Comparison of ENCODE assay signal across 1 cellular context in the genomic region with DNA sequence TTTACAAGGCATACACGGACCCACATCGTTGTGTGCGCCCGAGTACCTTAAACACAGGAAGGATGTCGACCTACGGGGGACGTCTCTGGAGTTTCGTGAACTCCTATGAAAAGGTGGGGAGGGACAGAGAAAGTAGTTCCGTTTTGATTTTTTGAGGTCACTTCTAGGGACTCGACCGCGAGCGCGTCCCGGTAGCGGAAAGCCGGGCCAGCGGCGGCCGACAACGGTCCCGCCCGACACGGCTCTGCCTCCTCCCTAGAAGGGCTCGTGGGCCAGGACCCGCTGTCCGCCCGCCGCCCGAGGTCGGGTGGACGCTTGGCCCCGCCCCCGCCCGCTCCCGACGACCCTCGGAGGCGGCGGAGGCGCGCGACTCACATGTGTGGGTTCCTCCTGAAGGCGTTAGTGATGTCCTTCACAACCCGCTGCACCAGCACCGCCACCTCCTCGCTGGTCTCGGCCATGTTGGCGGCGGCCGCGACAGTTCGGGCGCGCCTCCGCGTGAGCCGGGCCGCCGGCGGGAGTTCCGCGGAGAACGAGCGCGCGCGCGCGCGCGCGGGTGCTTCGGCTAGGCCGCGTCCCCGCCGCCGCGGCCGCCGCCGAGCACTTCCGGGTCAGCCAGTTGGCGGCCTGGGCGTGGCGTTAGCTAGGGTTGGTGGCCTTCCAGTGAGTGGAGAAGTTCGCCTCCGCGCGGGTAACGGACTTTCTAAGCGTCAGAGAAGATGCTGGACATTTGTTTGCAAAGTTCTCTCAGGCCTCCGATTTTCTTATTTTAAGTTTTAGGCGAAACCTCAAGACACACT.
TF ChIP-seq lines count a peak whose summit lies in the region.

A gene with protein sequence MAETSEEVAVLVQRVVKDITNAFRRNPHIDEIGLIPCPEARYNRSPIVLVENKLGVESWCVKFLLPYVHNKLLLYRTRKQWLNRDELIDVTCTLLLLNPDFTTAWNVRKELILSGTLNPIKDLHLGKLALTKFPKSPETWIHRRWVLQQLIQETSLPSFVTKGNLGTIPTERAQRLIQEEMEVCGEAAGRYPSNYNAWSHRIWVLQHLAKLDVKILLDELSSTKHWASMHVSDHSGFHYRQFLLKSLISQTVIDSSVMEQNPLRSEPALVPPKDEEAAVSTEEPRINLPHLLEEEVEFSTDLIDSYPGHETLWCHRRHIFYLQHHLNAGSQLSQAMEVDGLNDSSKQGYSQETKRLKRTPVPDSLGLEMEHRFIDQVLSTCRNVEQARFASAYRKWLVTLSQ (minus strand): TSS at position 534 of the 800 bp plus-strand sequence. CDS start 73 bp downstream, at position 461.

TF ChIP-seq in GM12878, 131 proteins besides CTCF, POLR2A, EP300 and RAD21 (continued from another document and continues in another):
- TF ChIP-seq, protein P1, sequence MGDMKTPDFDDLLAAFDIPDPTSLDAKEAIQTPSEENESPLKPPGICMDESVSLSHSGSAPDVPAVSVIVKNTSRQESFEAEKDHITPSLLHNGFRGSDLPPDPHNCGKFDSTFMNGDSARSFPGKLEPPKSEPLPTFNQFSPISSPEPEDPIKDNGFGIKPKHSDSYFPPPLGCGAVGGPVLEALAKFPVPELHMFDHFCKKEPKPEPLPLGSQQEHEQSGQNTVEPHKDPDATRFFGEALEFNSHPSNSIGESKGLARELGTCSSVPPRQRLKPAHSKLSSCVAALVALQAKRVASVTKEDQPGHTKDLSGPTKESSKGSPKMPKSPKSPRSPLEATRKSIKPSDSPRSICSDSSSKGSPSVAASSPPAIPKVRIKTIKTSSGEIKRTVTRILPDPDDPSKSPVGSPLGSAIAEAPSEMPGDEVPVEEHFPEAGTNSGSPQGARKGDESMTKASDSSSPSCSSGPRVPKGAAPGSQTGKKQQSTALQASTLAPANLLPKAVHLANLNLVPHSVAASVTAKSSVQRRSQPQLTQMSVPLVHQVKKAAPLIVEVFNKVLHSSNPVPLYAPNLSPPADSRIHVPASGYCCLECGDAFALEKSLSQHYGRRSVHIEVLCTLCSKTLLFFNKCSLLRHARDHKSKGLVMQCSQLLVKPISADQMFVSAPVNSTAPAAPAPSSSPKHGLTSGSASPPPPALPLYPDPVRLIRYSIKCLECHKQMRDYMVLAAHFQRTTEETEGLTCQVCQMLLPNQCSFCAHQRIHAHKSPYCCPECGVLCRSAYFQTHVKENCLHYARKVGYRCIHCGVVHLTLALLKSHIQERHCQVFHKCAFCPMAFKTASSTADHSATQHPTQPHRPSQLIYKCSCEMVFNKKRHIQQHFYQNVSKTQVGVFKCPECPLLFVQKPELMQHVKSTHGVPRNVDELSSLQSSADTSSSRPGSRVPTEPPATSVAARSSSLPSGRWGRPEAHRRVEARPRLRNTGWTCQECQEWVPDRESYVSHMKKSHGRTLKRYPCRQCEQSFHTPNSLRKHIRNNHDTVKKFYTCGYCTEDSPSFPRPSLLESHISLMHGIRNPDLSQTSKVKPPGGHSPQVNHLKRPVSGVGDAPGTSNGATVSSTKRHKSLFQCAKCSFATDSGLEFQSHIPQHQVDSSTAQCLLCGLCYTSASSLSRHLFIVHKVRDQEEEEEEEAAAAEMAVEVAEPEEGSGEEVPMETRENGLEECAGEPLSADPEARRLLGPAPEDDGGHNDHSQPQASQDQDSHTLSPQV (IDR thresholded peaks at IDR 0.05), result no peak
- TF ChIP-seq, protein P2, sequence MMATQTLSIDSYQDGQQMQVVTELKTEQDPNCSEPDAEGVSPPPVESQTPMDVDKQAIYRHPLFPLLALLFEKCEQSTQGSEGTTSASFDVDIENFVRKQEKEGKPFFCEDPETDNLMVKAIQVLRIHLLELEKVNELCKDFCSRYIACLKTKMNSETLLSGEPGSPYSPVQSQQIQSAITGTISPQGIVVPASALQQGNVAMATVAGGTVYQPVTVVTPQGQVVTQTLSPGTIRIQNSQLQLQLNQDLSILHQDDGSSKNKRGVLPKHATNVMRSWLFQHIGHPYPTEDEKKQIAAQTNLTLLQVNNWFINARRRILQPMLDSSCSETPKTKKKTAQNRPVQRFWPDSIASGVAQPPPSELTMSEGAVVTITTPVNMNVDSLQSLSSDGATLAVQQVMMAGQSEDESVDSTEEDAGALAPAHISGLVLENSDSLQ (IDR thresholded peaks at IDR 0.05), result no peak
- TF ChIP-seq NBN (IDR thresholded peaks at IDR 0.05) (no peak), ZNF274 (IDR thresholded peaks at IDR 0.05; ENCODE audit: insufficient read depth, insufficient read length) (no peak), KLF5 (IDR thresholded peaks at IDR 0.05; ENCODE audit: partially characterized antibody) (no peak), KDM1A (IDR thresholded peaks at IDR 0.05; ENCODE audit: borderline replicate concordance) (no peak), RELA (IDR thresholded peaks at IDR 0.05; ENCODE audit: borderline replicate concordance, partially characterized antibody) (peak; percentile 75), PAX5 (IDR thresholded peaks at IDR 0.05; ENCODE audit: borderline replicate concordance, low read depth, low read length) (no peak), BCL11A (IDR thresholded peaks at IDR 0.05; ENCODE audit: low read depth, low read length) (no peak), SMC3 (IDR thresholded peaks at IDR 0.05; ENCODE audit: borderline replicate concordance, low read length) (no peak), POU2F2 (IDR thresholded peaks at IDR 0.05; ENCODE audit: borderline replicate concordance, low read depth, low read length) (peak; percentile 56; the same call in 1 of the 3 replicates), SUZ12 (IDR thresholded peaks at IDR 0.05; ENCODE audit: unreplicated experiment) (no peak), IKZF2 (IDR thresholded peaks at IDR 0.05) (no peak), ASH2L (IDR thresholded peaks at IDR 0.05; ENCODE audit: borderline replicate concordance, low read depth) (no peak; the same call in 1 of the 2 replicates), BACH1 (IDR thresholded peaks at IDR 0.05; ENCODE audit: borderline replicate concordance) (peak; percentile 57; the same call in 1 of the 2 replicates), MXI1 (IDR thresholded peaks at IDR 0.05; ENCODE audit: low read depth, low read length) (peak; percentile 62), FOS (IDR thresholded peaks at IDR 0.05; ENCODE audit: borderline replicate concordance, extremely low read depth, insufficient read length) (no peak), CREB1 (IDR thresholded peaks at IDR 0.05; ENCODE audit: low read depth) (0 out of 2 replicates have a peak, but pooled peaks have one; percentile 7), GABPA (IDR thresholded peaks at IDR 0.05; ENCODE audit: low read depth) (peak; percentile 79), MTA3 (IDR thresholded peaks at IDR 0.05; ENCODE audit: borderline replicate concordance, low read length) (no peak), SP1 (IDR thresholded peaks at IDR 0.05; ENCODE audit: low read depth, low read length) (no peak), IRF4 (IDR thresholded peaks at IDR 0.05; ENCODE audit: low read depth, low read length) (no peak), RBBP5 (conservative IDR thresholded peaks at IDR 0.05) (no peak), DPF2 (IDR thresholded peaks at IDR 0.05) (peak; percentile 51; the same call in 1 of the 2 replicates), RCOR1 (conservative IDR thresholded peaks at IDR 0.05; ENCODE audit: low read depth, low read length) (no peak), MEF2A (IDR thresholded peaks at IDR 0.05; ENCODE audit: insufficient read depth, low read depth, low read length) (no peak)
- TF ChIP-seq, protein P3, sequence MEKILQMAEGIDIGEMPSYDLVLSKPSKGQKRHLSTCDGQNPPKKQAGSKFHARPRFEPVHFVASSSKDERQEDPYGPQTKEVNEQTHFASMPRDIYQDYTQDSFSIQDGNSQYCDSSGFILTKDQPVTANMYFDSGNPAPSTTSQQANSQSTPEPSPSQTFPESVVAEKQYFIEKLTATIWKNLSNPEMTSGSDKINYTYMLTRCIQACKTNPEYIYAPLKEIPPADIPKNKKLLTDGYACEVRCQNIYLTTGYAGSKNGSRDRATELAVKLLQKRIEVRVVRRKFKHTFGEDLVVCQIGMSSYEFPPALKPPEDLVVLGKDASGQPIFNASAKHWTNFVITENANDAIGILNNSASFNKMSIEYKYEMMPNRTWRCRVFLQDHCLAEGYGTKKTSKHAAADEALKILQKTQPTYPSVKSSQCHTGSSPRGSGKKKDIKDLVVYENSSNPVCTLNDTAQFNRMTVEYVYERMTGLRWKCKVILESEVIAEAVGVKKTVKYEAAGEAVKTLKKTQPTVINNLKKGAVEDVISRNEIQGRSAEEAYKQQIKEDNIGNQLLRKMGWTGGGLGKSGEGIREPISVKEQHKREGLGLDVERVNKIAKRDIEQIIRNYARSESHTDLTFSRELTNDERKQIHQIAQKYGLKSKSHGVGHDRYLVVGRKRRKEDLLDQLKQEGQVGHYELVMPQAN (conservative IDR thresholded peaks at IDR 0.05), result peak; percentile 76
- TF ChIP-seq, protein P4, sequence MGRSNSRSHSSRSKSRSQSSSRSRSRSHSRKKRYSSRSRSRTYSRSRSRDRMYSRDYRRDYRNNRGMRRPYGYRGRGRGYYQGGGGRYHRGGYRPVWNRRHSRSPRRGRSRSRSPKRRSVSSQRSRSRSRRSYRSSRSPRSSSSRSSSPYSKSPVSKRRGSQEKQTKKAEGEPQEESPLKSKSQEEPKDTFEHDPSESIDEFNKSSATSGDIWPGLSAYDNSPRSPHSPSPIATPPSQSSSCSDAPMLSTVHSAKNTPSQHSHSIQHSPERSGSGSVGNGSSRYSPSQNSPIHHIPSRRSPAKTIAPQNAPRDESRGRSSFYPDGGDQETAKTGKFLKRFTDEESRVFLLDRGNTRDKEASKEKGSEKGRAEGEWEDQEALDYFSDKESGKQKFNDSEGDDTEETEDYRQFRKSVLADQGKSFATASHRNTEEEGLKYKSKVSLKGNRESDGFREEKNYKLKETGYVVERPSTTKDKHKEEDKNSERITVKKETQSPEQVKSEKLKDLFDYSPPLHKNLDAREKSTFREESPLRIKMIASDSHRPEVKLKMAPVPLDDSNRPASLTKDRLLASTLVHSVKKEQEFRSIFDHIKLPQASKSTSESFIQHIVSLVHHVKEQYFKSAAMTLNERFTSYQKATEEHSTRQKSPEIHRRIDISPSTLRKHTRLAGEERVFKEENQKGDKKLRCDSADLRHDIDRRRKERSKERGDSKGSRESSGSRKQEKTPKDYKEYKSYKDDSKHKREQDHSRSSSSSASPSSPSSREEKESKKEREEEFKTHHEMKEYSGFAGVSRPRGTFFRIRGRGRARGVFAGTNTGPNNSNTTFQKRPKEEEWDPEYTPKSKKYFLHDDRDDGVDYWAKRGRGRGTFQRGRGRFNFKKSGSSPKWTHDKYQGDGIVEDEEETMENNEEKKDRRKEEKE (IDR thresholded peaks at IDR 0.05), result no peak
- TF ChIP-seq, protein P5, sequence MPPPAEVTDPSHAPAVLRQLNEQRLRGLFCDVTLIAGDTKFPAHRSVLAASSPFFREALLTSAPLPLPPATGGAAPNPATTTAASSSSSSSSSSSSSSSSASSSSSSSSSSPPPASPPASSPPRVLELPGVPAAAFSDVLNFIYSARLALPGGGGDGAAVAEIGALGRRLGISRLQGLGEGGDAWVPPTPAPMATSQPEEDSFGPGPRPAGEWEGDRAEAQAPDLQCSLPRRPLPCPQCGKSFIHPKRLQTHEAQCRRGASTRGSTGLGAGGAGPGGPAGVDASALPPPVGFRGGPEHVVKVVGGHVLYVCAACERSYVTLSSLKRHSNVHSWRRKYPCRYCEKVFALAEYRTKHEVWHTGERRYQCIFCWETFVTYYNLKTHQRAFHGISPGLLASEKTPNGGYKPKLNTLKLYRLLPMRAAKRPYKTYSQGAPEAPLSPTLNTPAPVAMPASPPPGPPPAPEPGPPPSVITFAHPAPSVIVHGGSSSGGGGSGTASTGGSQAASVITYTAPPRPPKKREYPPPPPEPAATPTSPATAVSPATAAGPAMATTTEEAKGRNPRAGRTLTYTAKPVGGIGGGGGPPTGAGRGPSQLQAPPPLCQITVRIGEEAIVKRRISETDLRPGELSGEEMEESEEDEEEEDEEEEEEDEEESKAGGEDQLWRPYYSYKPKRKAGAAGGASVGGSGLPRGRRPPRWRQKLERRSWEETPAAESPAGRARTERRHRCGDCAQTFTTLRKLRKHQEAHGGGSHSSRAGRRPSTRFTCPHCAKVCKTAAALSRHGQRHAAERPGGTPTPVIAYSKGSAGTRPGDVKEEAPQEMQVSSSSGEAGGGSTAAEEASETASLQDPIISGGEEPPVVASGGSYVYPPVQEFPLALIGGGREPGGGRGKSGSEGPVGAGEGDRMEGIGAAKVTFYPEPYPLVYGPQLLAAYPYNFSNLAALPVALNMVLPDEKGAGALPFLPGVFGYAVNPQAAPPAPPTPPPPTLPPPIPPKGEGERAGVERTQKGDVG (CRISPR knock-in tag; IDR thresholded peaks at IDR 0.05), result no peak
- TF ChIP-seq, protein P6, sequence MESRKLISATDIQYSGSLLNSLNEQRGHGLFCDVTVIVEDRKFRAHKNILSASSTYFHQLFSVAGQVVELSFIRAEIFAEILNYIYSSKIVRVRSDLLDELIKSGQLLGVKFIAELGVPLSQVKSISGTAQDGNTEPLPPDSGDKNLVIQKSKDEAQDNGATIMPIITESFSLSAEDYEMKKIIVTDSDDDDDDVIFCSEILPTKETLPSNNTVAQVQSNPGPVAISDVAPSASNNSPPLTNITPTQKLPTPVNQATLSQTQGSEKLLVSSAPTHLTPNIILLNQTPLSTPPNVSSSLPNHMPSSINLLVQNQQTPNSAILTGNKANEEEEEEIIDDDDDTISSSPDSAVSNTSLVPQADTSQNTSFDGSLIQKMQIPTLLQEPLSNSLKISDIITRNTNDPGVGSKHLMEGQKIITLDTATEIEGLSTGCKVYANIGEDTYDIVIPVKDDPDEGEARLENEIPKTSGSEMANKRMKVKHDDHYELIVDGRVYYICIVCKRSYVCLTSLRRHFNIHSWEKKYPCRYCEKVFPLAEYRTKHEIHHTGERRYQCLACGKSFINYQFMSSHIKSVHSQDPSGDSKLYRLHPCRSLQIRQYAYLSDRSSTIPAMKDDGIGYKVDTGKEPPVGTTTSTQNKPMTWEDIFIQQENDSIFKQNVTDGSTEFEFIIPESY (IDR thresholded peaks at IDR 0.05), result no peak
- TF ChIP-seq, protein P7, sequence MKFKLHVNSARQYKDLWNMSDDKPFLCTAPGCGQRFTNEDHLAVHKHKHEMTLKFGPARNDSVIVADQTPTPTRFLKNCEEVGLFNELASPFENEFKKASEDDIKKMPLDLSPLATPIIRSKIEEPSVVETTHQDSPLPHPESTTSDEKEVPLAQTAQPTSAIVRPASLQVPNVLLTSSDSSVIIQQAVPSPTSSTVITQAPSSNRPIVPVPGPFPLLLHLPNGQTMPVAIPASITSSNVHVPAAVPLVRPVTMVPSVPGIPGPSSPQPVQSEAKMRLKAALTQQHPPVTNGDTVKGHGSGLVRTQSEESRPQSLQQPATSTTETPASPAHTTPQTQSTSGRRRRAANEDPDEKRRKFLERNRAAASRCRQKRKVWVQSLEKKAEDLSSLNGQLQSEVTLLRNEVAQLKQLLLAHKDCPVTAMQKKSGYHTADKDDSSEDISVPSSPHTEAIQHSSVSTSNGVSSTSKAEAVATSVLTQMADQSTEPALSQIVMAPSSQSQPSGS (IDR thresholded peaks at IDR 0.05; ENCODE audit: low read length), result no peak
- TF ChIP-seq, protein P8, sequence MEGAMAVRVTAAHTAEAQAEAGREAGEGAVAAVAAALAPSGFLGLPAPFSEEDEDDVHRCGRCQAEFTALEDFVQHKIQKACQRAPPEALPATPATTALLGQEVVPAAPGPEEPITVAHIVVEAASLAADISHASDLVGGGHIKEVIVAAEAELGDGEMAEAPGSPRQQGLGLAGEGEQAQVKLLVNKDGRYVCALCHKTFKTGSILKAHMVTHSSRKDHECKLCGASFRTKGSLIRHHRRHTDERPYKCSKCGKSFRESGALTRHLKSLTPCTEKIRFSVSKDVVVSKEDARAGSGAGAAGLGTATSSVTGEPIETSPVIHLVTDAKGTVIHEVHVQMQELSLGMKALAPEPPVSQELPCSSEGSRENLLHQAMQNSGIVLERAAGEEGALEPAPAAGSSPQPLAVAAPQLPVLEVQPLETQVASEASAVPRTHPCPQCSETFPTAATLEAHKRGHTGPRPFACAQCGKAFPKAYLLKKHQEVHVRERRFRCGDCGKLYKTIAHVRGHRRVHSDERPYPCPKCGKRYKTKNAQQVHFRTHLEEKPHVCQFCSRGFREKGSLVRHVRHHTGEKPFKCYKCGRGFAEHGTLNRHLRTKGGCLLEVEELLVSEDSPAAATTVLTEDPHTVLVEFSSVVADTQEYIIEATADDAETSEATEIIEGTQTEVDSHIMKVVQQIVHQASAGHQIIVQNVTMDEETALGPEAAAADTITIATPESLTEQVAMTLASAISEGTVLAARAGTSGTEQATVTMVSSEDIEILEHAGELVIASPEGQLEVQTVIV (IDR thresholded peaks at IDR 0.05; ENCODE audit: borderline replicate concordance, partially characterized antibody), result no peak
